ENCODE assay signal across 23 cellular contexts in genomic region chr9:71218774-71219173, GRCh38.
"Had no signal": no experiment of that assay in that cellular context is flagged by ENCODE, and none has a peak within 500 bp of the region (broad histone marks: within the 10 kb centered on the region; RNA-seq: fewer than 3 reads in every experiment).

No MANE protein-coding gene starts in this region.

- H3K27me3 ChIP-seq: body of pancreas, gastrocnemius medialis, neutrophil, ovary, right atrium auricular region, stomach, suprapubic skin, tibial nerve had no signal

- H3K4me3 ChIP-seq: body of pancreas, gastrocnemius medialis, left ventricle myocardium inferior, ovary, psoas muscle, right atrium auricular region, stomach, suprapubic skin, tibial nerve had no signal

- H3K4me1 Mint-ChIP-seq: activated naive CD8-positive, alpha-beta T cell treated with anti-CD3 and anti-CD28 coated beads for 36 hours; natural killer cell; stimulated activated effector memory CD8-positive, alpha-beta T cell treated with anti-CD3 and anti-CD28 coated beads, Interleukin-12 subunit alpha, Interleukin-12 subunit beta, amount 100 ng/mL, for 72 hours had no signal

- H3K27ac Mint-ChIP-seq: activated naive CD8-positive, alpha-beta T cell treated with anti-CD3 and anti-CD28 coated beads for 36 hours; natural killer cell; stimulated activated effector memory CD8-positive, alpha-beta T cell treated with anti-CD3 and anti-CD28 coated beads, Interleukin-12 subunit alpha, Interleukin-12 subunit beta, amount 100 ng/mL, for 72 hours; T-helper 1 cell treated with Interleukin-12 subunit alpha and Interleukin-12 subunit beta and Interleukin-4 antibody, amounts not matched to agents 30 μg/mL and 1 μg/mL, for 36 hours had no signal

- ATAC-seq: body of pancreas; esophagus mucosa; gastrocnemius medialis; natural killer cell; psoas muscle; stimulated activated effector memory CD8-positive, alpha-beta T cell treated with anti-CD3 and anti-CD28 coated beads, Interleukin-12 subunit alpha, Interleukin-12 subunit beta, amount 100 ng/mL, for 72 hours had no signal

- H3K27ac ChIP-seq: body of pancreas, gastrocnemius medialis, left ventricle myocardium inferior, neutrophil, ovary, psoas muscle, right atrium auricular region, stomach, suprapubic skin, tibial nerve had no signal

- H3K4me1 ChIP-seq: body of pancreas, gastrocnemius medialis, left ventricle myocardium inferior, psoas muscle, right atrium auricular region, stomach, suprapubic skin, tibial nerve had no signal

- H3K36me3 Mint-ChIP-seq: activated naive CD8-positive, alpha-beta T cell treated with anti-CD3 and anti-CD28 coated beads for 36 hours; natural killer cell; stimulated activated effector memory CD8-positive, alpha-beta T cell treated with anti-CD3 and anti-CD28 coated beads, Interleukin-12 subunit alpha, Interleukin-12 subunit beta, amount 100 ng/mL, for 72 hours had no signal

- H3K27me3 Mint-ChIP-seq: activated naive CD8-positive, alpha-beta T cell treated with anti-CD3 and anti-CD28 coated beads for 36 hours had no signal

- H3K9me3 ChIP-seq: body of pancreas, gastrocnemius medialis, neutrophil, ovary had no signal

- H3K36me3 ChIP-seq: gastrocnemius medialis, left ventricle myocardium inferior, neutrophil, ovary, right atrium auricular region, stomach, suprapubic skin, tibial nerve had no signal

- DNase-seq: activated CD4-positive, alpha-beta T cell treated with anti-CD3 and anti-CD28 coated beads for 4 hours; activated CD4-positive, alpha-beta T cell treated with anti-CD3 and anti-CD28 coated beads, Interleukin-2, amount 50 U/mL, for 48 hours; activated CD4-positive, CD25-positive, alpha-beta regulatory T cell; activated naive CD4-positive, alpha-beta T cell treated with Interleukin-2 at 50 U/mL for 16 hours; activated naive CD8-positive, alpha-beta T cell treated with anti-CD3 and anti-CD28 coated beads for 36 hours; activated T-cell treated with anti-CD3 and anti-CD28 coated beads, Interleukin-2, amount 50 U/mL, for 48 hours; body of pancreas; gastrocnemius medialis; hippocampal formation; left ventricle myocardium inferior; midbrain; natural killer cell; ovary; psoas muscle; stimulated activated CD4-positive, alpha-beta T cell treated with anti-CD3 and anti-CD28 coated beads, Interleukin-2, amount 100 ng/mL, for 24 hours; stomach had no signal

- H3K4me3 Mint-ChIP-seq: activated naive CD8-positive, alpha-beta T cell treated with anti-CD3 and anti-CD28 coated beads for 36 hours; natural killer cell; stimulated activated effector memory CD8-positive, alpha-beta T cell treated with anti-CD3 and anti-CD28 coated beads, Interleukin-12 subunit alpha, Interleukin-12 subunit beta, amount 100 ng/mL, for 72 hours; T-helper 1 cell treated with Interleukin-12 subunit alpha and Interleukin-12 subunit beta and Interleukin-4 antibody, amounts not matched to agents 30 μg/mL and 1 μg/mL, for 36 hours had no signal

- H3K9me3 Mint-ChIP-seq: stimulated activated effector memory CD8-positive, alpha-beta T cell treated with anti-CD3 and anti-CD28 coated beads, Interleukin-12 subunit alpha, Interleukin-12 subunit beta, amount 100 ng/mL, for 72 hours had no signal
